In the genomic region with DNA sequence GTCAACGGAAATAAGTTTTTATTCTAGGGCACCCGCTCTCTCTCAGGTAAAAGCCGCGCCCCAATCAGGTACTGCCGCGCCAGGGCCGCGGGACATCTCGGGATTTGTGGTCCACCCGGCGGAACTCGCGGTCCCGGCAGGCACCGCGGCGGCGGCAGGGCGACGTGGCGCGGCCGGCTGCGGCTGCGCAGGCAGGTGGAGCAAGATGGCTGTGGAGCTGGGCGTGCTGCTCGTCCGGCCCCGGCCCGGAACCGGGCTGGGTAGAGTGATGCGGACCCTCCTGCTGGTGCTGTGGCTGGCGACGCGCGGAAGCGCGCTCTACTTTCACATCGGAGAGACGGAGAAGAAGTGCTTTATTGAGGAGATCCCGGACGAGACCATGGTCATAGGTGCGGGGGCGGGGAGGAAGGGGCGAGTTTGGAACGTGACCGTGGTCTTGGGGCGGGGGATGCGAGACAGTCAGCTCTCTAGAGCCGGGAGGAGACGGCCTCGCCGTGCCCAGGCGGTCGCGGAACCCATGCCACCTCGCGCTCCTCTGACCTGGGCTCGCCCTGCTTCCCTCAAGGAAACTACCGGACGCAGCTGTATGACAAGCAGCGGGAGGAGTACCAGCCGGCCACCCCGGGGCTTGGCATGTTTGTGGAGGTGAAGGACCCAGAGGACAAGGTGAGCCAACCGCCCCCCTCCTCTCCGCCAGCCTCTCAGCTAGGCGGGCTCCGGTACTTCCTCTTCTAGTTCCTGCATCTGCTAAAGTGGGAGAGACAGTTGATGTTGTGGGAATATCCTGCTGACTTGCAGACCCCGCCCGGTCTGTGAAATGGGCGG, we compare ENCODE assay signal across 8 cellular contexts. TPM values are rescaled to one million over a fixed set of nuclear protein-coding genes. Genes with fewer than 3 reads are reported as not detected.
DNase-seq lines count a peak whose midpoint lies in the region; ATAC-seq and TF ChIP-seq lines count a peak whose summit lies in the region.

TMED9 (plus strand) TSS at position 194 of the 825 bp plus-strand sequence; CDS start at position 206, 12 bp downstream.

- H3K27ac Mint-ChIP-seq in neural progenitor cell: peak within 1 kb of the TSS; percentile 98

- DNase-seq in Daoy (ENCODE audit: low read depth) (peak; percentile 95), KG1 (lab: John Stamatoyannopoulos, UW) (peak; percentile 69), SK-MEL-5 (ENCODE audit: low read depth, low spot score) (peak; percentile 75), foreskin keratinocyte (peak in 1 of 2 donors; percentile 77), neural progenitor cell (ENCODE audit: low spot score) (peak; percentile 90)
- DNase-seq in activated naive CD4-positive, alpha-beta T cell (lab: John Stamatoyannopoulos, UW): peak; percentile 66 to 84 (median 74)

- ATAC-seq in GM21717 (IDR thresholded peaks at IDR 0.05; ENCODE audit: unreplicated experiment) (peak; percentile 93), foreskin keratinocyte (peak; percentile 97)

- no peaks in the 10 kb centered on the region for H4K20me1 ChIP-seq in neural progenitor cell (ENCODE audit: low read depth)

- H3K27me3 ChIP-seq in foreskin keratinocyte (peaks cover 15% of the 10 kb centered on the region), neural progenitor cell (peaks cover 44% of the 10 kb centered on the region), stomach smooth muscle (ENCODE audit: control insufficient read depth in 1 of 2, insufficient read depth in 2 of 2, low read length in 2 of 2) (peaks cover 2 to 7% of the 10 kb centered on the region in 2 donors)

- no peaks in the 10 kb centered on the region for H3K9me3 Mint-ChIP-seq in neural progenitor cell

- H3K4me1 ChIP-seq in foreskin keratinocyte: no peaks in the 10 kb centered on the region
- H3K4me1 ChIP-seq in neural progenitor cell: no peaks in the 10 kb centered on the region
- peaks cover 14% of the 10 kb centered on the region for H3K4me1 ChIP-seq in stomach smooth muscle (ENCODE audit: control insufficient read depth, insufficient read depth, low read length)

- H3K4me1 Mint-ChIP-seq in neural progenitor cell: peaks cover 16% of the 10 kb centered on the region

- H3K4me2 ChIP-seq in neural progenitor cell: peak within 1 kb of the TSS; percentile 95

- peak within 1 kb of the TSS; percentile 84 for H2AFZ ChIP-seq in neural progenitor cell (replicated peaks)

- H3K27ac ChIP-seq in foreskin keratinocyte: peak within 1 kb of the TSS; percentile 70
- no peak within 1 kb of the TSS for H3K27ac ChIP-seq in neural progenitor cell
- peak within 1 kb of the TSS; percentile 58 for H3K27ac ChIP-seq in stomach smooth muscle (ENCODE audit: low read length)

- H3K9ac ChIP-seq in neural progenitor cell: peak within 1 kb of the TSS; percentile 77
- peak within 1 kb of the TSS; percentile 80 to 93 for H3K9ac ChIP-seq in stomach smooth muscle (ENCODE audit: low read length in 2 of 2)

- H3K36me3 ChIP-seq in neural progenitor cell (no peaks in the 10 kb centered on the region), stomach smooth muscle (ENCODE audit: control insufficient read depth in 2 of 2, insufficient read depth in 2 of 2, low read length in 2 of 2) (peaks cover 21 to 30% of the 10 kb centered on the region in 2 donors)

- H3K27me3 Mint-ChIP-seq in neural progenitor cell (ENCODE audit: insufficient read depth, low read depth): peaks cover 16% of the 10 kb centered on the region

- H3K79me2 ChIP-seq in neural progenitor cell (ENCODE audit: low read depth): peaks cover 11% of the 10 kb centered on the region

- no peaks in the 10 kb centered on the region for H3F3A ChIP-seq in neural progenitor cell (ENCODE audit: low read depth)

- H3K36me3 Mint-ChIP-seq in neural progenitor cell: peaks cover 18% of the 10 kb centered on the region

- TF ChIP-seq CTCF in foreskin keratinocyte (conservative IDR thresholded peaks at IDR 0.05) (peak; percentile 17), neural progenitor cell (IDR thresholded peaks at IDR 0.05) (peak; percentile 23)

- in situ Hi-C loops in SK-MEL-5 (cut with HindIII; ENCODE audit: low pct_unique_long_range_greater_than_20kb, low sequenced_read_pairs): no loop called here

- H3K9me3 ChIP-seq in neural progenitor cell (ENCODE audit: low read depth): no peaks in the 10 kb centered on the region
- H3K9me3 ChIP-seq in stomach smooth muscle (ENCODE audit: control insufficient read depth in 2 of 2, low read length in 2 of 2): no peaks in the 10 kb centered on the region

- peak within 1 kb of the TSS; percentile 86 for H3K4me3 ChIP-seq in neural progenitor cell
- H3K4me3 ChIP-seq in stomach smooth muscle (ENCODE audit: low read length in 2 of 2): peak within 1 kb of the TSS; percentile 93 to 97

- H3K4me3 Mint-ChIP-seq in neural progenitor cell: peak within 1 kb of the TSS; percentile 99

RNA-seq across cellular contexts. Expression of gene TMED9, which starts in this region (rescaled TPM):
- 94.7 and 105 TPM in 2 replicates for total RNA-seq in Daoy (2014; rRNA removed; shearing (Covaris generic))
- total RNA-seq in SK-MEL-5 (2014; rRNA removed; shearing (Covaris generic)): 74.5 and 80.1 TPM in 2 replicates
- polyA plus RNA-seq in SK-MEL-5 (2015; cell fraction: cytosol; rRNA removed): 331 and 346 TPM in 2 replicates
- polyA plus RNA-seq in SK-MEL-5 (2015; cell fraction: nucleus; rRNA removed): 31.6 and 51.4 TPM in 2 replicates
- total RNA-seq in foreskin keratinocyte: 138 and 155 TPM in 2 replicates
- polyA plus RNA-seq in foreskin keratinocyte: 262 and 316 TPM in 2 replicates
- total RNA-seq in neural progenitor cell (ENCODE audit: low replicate concordance): 30.9 and 49.0 TPM in 2 replicates
